ENCODE assay signal across 19 cellular contexts in the genomic region with DNA sequence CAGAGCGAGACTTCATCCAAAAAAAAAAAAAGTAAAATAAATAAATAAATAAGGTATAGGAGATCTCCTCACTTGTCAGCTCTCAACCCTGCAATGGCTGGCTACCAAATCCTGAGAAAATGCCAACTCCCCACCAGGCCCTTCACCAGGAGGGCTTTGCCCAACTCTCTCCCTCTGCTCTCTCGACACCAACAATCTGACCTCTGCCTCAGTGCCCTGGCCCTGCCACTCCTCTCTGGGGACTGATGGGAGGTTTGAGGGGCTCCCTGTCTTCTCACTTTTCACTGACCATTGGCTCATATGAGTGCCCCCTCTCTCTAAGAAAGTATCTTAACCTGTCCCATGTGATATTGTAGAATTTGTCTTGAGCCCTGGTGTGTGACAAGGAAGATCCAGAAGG.
"Had no signal": no experiment of that assay in that cellular context is flagged by ENCODE, and none has a peak within 500 bp of the region (broad histone marks: within the 10 kb centered on the region; RNA-seq: fewer than 3 reads in every experiment).

No MANE protein-coding gene starts in this region.

- H3K4me3 Mint-ChIP-seq: activated naive CD8-positive, alpha-beta T cell; activated T-cell treated with anti-CD3 and anti-CD28 coated beads, Interleukin-2, amount 50 U/mL, for 24 hours; brain; central memory CD8-positive, alpha-beta T cell; memory B cell; neural crest cell; stimulated activated naive B cell treated with anti-CD40 and anti-IgM and Interleukin-4, amounts not matched to agents 10 μg/mL and 1 μg/mL and 100 μg/mL, for 72 hours; WTC11 had no signal

- H3K4me3 ChIP-seq: SK-N-MC had no signal

- H3K9ac ChIP-seq: parathyroid adenoma had no signal

- H3K4me1 Mint-ChIP-seq: central memory CD8-positive, alpha-beta T cell; memory B cell had no signal

- ATAC-seq: stimulated activated naive B cell treated with anti-CD40 and anti-IgM and Interleukin-4, amounts not matched to agents 10 μg/mL and 1 μg/mL and 100 μg/mL, for 72 hours; WTC11 had no signal

- H3K27ac ChIP-seq: epithelial cell of prostate, parathyroid adenoma, SK-N-MC had no signal

- H3K36me3 Mint-ChIP-seq: brain; stimulated activated naive B cell treated with anti-CD40 and anti-IgM and Interleukin-4, amounts not matched to agents 10 μg/mL and 1 μg/mL and 100 μg/mL, for 72 hours had no signal

- DNase-seq: activated CD4-positive, alpha-beta T cell treated with anti-CD3 and anti-CD28 coated beads for 48 hours; activated gamma-delta T cell; amygdala; effector memory CD4-positive, alpha-beta T cell; hippocampal formation; stimulated activated CD4-positive, alpha-beta T cell treated with anti-CD3 and anti-CD28 coated beads, Interleukin-1b, Interleukin-23, amount 100 ng/mL, for 48 hours; stimulated activated naive B cell treated with anti-CD40 and anti-IgM and Interleukin-4, amounts not matched to agents 10 μg/mL and 1 μg/mL and 100 μg/mL, for 72 hours; substantia nigra; T-helper 1 cell had no signal

- H3K27ac Mint-ChIP-seq: activated naive CD8-positive, alpha-beta T cell; activated T-cell treated with anti-CD3 and anti-CD28 coated beads, Interleukin-2, amount 50 U/mL, for 24 hours; memory B cell; stimulated activated naive B cell treated with anti-CD40 and anti-IgM and Interleukin-4, amounts not matched to agents 10 μg/mL and 1 μg/mL and 100 μg/mL, for 72 hours; WTC11 had no signal
